ENCODE assay signal across 12 cellular contexts in the genomic region with DNA sequence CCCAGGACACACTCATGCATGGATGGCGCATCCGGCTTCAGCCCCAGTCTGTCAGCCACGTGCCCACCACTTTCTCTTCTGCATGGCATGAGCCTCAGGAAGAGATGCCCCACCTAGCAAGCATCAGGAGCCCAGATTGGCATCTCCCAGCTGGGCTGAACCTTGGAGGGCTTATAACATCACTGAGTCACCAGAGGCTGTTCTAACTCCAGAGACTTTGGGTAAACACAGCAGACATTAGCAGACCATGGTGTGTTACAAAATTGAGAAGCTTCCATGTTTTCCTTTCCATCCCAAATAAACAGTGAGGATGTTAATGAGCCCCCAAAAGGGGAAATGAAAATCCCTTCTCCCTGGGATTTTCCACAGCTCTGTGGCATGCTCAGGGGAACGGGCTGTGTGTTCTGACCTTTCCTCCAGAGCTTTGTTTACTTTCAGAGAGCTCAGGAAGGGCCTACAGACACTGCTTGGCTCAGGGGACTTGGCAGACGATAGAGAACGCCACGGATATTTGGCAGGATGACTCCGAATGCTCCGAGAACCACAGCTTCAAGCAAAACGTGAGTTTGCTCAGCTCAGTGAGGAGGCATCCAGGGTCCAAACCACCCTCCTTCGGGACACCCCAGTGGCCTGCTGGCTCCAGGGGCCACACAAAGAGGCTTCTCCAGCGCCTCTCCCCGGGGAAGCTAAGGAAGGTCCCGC. TPM values are rescaled to one million over a fixed set of nuclear protein-coding genes. Genes with fewer than 3 reads are reported as not detected.
DNase-seq lines count a peak whose midpoint lies in the region; ATAC-seq and TF ChIP-seq lines count a peak whose summit lies in the region.
"Had no signal": no experiment of that assay in that cellular context is flagged by ENCODE, and none has a peak within 500 bp of the region (broad histone marks: within the 10 kb centered on the region; RNA-seq: fewer than 3 reads in every experiment).

No MANE protein-coding gene starts in this region.

- ATAC-seq in Right ventricle myocardium superior (ENCODE audit: poor library complexity) (peak; percentile 86), GM18502 (IDR thresholded peaks at IDR 0.05; ENCODE audit: poor library complexity, unreplicated experiment) (no peak), GM18517 (IDR thresholded peaks at IDR 0.05; ENCODE audit: unreplicated experiment) (no peak)
- no peak for ATAC-seq in stimulated activated effector memory CD8-positive, alpha-beta T cell treated with anti-CD3 and anti-CD28 coated beads, Interleukin-12 subunit alpha, Interleukin-12 subunit beta, amount 100 ng/mL, for 72 hours
- ATAC-seq: activated CD4-positive, CD25-positive, alpha-beta regulatory T cell treated with anti-CD3 and anti-CD28 coated beads, Interleukin-2, amount 50 U/mL, for 24 hours had no signal

- H3K27ac ChIP-seq in AG04450 (ENCODE audit: low read depth, low read length) (peak overlapping the region; percentile 47), angular gyrus (ENCODE audit: low read depth, low read length) (peak overlapping the region; percentile 74)

- no peak overlapping the region for H3K27ac Mint-ChIP-seq in stimulated activated effector memory CD8-positive, alpha-beta T cell treated with anti-CD3 and anti-CD28 coated beads, Interleukin-12 subunit alpha, Interleukin-12 subunit beta, amount 100 ng/mL, for 72 hours

- peaks cover 39% of the 10 kb centered on the region for H3K9me3 ChIP-seq in AG04450 (ENCODE audit: control insufficient read depth, insufficient read depth, low read length)

- CTCF ChIA-PET in AG04450 (lab: Charles Lee) = no interaction called here

- intact Hi-C loops in Right ventricle myocardium superior (cut with DNase I) = no loop called here

- no peaks in the 10 kb centered on the region for H3K4me1 Mint-ChIP-seq in stimulated activated effector memory CD8-positive, alpha-beta T cell treated with anti-CD3 and anti-CD28 coated beads, Interleukin-12 subunit alpha, Interleukin-12 subunit beta, amount 100 ng/mL, for 72 hours

- no peaks in the 10 kb centered on the region for H3K9me3 Mint-ChIP-seq in stimulated activated effector memory CD8-positive, alpha-beta T cell treated with anti-CD3 and anti-CD28 coated beads, Interleukin-12 subunit alpha, Interleukin-12 subunit beta, amount 100 ng/mL, for 72 hours

- H3K4me3 Mint-ChIP-seq in stimulated activated effector memory CD8-positive, alpha-beta T cell treated with anti-CD3 and anti-CD28 coated beads, Interleukin-12 subunit alpha, Interleukin-12 subunit beta, amount 100 ng/mL, for 72 hours = no peak overlapping the region

- DNase-seq in AG04450 (ENCODE audit: low read depth, low spot score) (no peak), Right ventricle myocardium superior (peak; percentile 64), pons (ENCODE audit: low spot score) (peak; percentile 37), kidney glomerular epithelial cell (lab: John Stamatoyannopoulos, UW) (no peak)
- DNase-seq in stimulated activated effector memory CD8-positive, alpha-beta T cell treated with anti-CD3 and anti-CD28 coated beads, Interleukin-12 subunit alpha, Interleukin-12 subunit beta, amount 100 ng/mL, for 72 hours (ENCODE audit: low spot score in 2 of 2) = no peak
- DNase-seq: activated naive CD4-positive, alpha-beta T cell treated with anti-CD3 and anti-CD28 coated beads, Interleukin-2, amount 50 U/mL, for 16 hours; MM.1S had no signal

- TF ChIP-seq CTCF in AG04450 (IDR thresholded peaks at IDR 0.05; ENCODE audit: low read depth, low read length) = no peak

- no peaks in the 10 kb centered on the region for H3K36me3 Mint-ChIP-seq in stimulated activated effector memory CD8-positive, alpha-beta T cell treated with anti-CD3 and anti-CD28 coated beads, Interleukin-12 subunit alpha, Interleukin-12 subunit beta, amount 100 ng/mL, for 72 hours

- POLR2A ChIA-PET in AG04450 (lab: Yijun Ruan, JAX) = no interaction called here

- H3K4me3 ChIP-seq in AG04450 (ENCODE audit: low read depth, low read length) = no peak overlapping the region

- no peaks in the 10 kb centered on the region for H3K27me3 ChIP-seq in AG04450 (ENCODE audit: control insufficient read depth, insufficient read depth, low read length)

RNA-seq across cellular contexts. Expression of a gene that starts 16.5 kb away (rescaled TPM):
- 0.63 and 0.65 TPM in 2 replicates for polyA plus RNA-seq in AG04450 (2011; rRNA removed)
- polyA minus RNA-seq in AG04450 (2011; rRNA and poly(A)+ RNA removed) = 1.4 and 1.9 TPM in 2 replicates
- total RNA-seq in Right ventricle myocardium superior = 0.11 TPM
- polyA plus RNA-seq: neural cell had no signal

RNA-seq across cellular contexts. Expression of a gene that starts 20.3 kb away (rescaled TPM):
- polyA plus RNA-seq in AG04450 (2011; rRNA removed) = not detected in 2 replicates
- polyA minus RNA-seq in AG04450 (2011; rRNA and poly(A)+ RNA removed) = not detected in 2 replicates
- total RNA-seq in Right ventricle myocardium superior = not detected
- polyA plus RNA-seq: neural cell had no signal

RNA-seq across cellular contexts. Expression of a gene that starts 50.8 kb away (rescaled TPM):
- polyA plus RNA-seq in AG04450 (2011; rRNA removed) = not detected in 2 replicates
- not detected in 2 replicates for polyA minus RNA-seq in AG04450 (2011; rRNA and poly(A)+ RNA removed)
- total RNA-seq in Right ventricle myocardium superior = 71.6 TPM
- polyA plus RNA-seq: neural cell had no signal

Comparison
In these comparisons a context has a peak if more than half of its experiments do, and no peak if none do; other contexts are left out.
1. DNase-seq: peak in Right ventricle myocardium superior (single experiment) and pons (single experiment); none in AG04450 (single experiment), stimulated activated effector memory CD8-positive, alpha-beta T cell treated with anti-CD3 and anti-CD28 coated beads, Interleukin-12 subunit alpha, Interleukin-12 subunit beta, amount 100 ng/mL, for 72 hours (0 of 2) and kidney glomerular epithelial cell (single experiment).